19 cellular contexts compared by ENCODE assay signal in the genomic region with DNA sequence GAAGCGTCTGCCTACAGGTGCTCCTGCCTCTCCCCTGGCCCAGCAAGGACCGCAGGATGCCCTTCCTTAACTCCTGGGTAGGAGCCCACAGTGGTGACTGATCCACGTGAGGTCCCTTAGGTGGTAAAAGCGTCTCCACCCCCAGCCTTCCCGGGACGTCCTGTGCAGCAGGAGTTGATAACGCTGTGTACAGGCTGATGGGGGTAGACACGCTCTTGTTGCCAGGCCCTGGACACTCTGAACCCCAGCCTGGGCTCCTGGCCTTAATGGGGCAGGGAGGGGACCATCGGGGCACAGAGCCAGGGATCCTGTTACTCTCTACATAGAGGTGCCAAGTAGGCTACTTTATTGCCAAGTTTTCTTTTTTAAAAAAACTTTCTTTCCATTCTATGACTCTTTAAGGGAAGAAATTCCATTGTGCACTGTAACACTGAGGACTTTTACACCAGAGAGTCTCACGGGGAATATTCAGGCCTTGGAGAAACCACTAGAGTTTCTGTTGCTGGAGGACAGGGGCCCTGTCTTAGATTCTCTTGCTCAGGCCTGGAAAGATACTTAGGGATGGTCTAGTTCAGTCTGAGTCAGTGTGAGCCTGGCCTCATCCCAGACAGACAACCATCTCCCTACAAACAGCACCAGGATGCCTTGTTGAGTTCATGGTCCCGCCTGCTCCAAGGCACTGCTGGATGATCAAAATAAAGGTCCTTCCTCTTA.
DNase-seq lines count a peak whose midpoint lies in the region; TF ChIP-seq lines count a peak whose summit lies in the region.
"Had no signal": no experiment of that assay in that cellular context is flagged by ENCODE, and none has a peak within 500 bp of the region (broad histone marks: within the 10 kb centered on the region; RNA-seq: fewer than 3 reads in every experiment).

No MANE protein-coding gene starts in this region.

- no peak overlapping the region for H2BK120ac ChIP-seq in H9 (ENCODE audit: low read depth, low read length, poor library complexity, severe bottlenecking)

- TF ChIP-seq CTCF in H9 (conservative IDR thresholded peaks at IDR 0.05) (no peak), fibroblast of pulmonary artery (IDR thresholded peaks at IDR 0.05; ENCODE audit: low read length, missing control alignments) (no peak), suprapubic skin (IDR thresholded peaks at IDR 0.05) (no peak)

- no peak overlapping the region for H2BK15ac ChIP-seq in H9 (ENCODE audit: low read depth, low read length)

- no CpG with 5 or more reads among the region's 11 CpGs for WGBS in H9 (ENCODE audit: extremely low coverage, insufficient read length, low lambda C conversion rate)
- WGBS in suprapubic skin = 76% methylated on average over 11 of the region's 11 CpGs

- no peak overlapping the region for H3K4ac ChIP-seq in H9 (ENCODE audit: low read depth, low read length)

- H4K20me1 ChIP-seq in H9 (ENCODE audit: control insufficient read depth, insufficient read depth, insufficient read length) = no peaks in the 10 kb centered on the region

- no peak overlapping the region for H3K27ac ChIP-seq in H9 (ENCODE audit: insufficient read length, low read depth, low read length)
- H3K27ac ChIP-seq in muscle layer of colon (ENCODE audit: low read depth, low read length) = peak overlapping the region; percentile 32
- H3K27ac ChIP-seq in suprapubic skin = no peak overlapping the region
- H3K27ac ChIP-seq: PC-9, upper lobe of left lung had no signal

- peak; percentile 35 for TF ChIP-seq EP300 in suprapubic skin (IDR thresholded peaks at IDR 0.05)

- H3K79me1 ChIP-seq in H9 (ENCODE audit: insufficient read depth, low read depth, low read length, poor library complexity, severe bottlenecking) = no peaks in the 10 kb centered on the region

- peaks cover 4% of the 10 kb centered on the region for H3K27me3 Mint-ChIP-seq in H9 (ENCODE audit: low read depth)

- H3K56ac ChIP-seq in H9 (ENCODE audit: insufficient read length, low read depth, low read length) = no peak overlapping the region

- H3K27ac Mint-ChIP-seq in H9 = no peak overlapping the region
- H3K27ac Mint-ChIP-seq: activated CD8-positive, alpha-beta T cell treated with anti-CD3 and anti-CD28 coated beads, Interleukin-2, amount 10 ng/mL, durations not matched to agents 7 days and 5 days; activated T-helper 2 cell treated with anti-CD3 and anti-CD28 coated beads, Interferon-gamma antibody, Interleukin-2, Interleukin-4, amounts not matched to agents 10 μg/mL and 5 μg/mL and 100 μg/mL, durations not matched to agents 14 hours and 24 hours and 36 hours; CD4-positive, alpha-beta memory T cell had no signal

- H3K9me3 Mint-ChIP-seq in H9 = peaks cover 3 to 5% of the 10 kb centered on the region in 2 experiments; a peak in 3 of 5 replicates
- H3K9me3 Mint-ChIP-seq: activated T-helper 2 cell treated with anti-CD3 and anti-CD28 coated beads, Interferon-gamma antibody, Interleukin-2, Interleukin-4, amounts not matched to agents 10 μg/mL and 5 μg/mL and 100 μg/mL, durations not matched to agents 14 hours and 24 hours and 36 hours; CD4-positive, alpha-beta memory T cell had no signal

- no peak overlapping the region for H2AK5ac ChIP-seq in H9 (ENCODE audit: insufficient read length, low read length)

- H3K36me3 ChIP-seq in muscle layer of colon (ENCODE audit: insufficient read depth, low read length) (no peaks in the 10 kb centered on the region), suprapubic skin (no peaks in the 10 kb centered on the region)
- H3K36me3 ChIP-seq: MG63, upper lobe of left lung had no signal

- H2AFZ ChIP-seq in H9 (ENCODE audit: low read length) = no peak overlapping the region
- H2AFZ ChIP-seq: PC-9 had no signal

- H3K9me3 ChIP-seq in H9 (ENCODE audit: control insufficient read depth, low read depth, low read length) (no peaks in the 10 kb centered on the region), muscle layer of colon (ENCODE audit: low read length) (no peaks in the 10 kb centered on the region), suprapubic skin (no peaks in the 10 kb centered on the region)
- H3K9me3 ChIP-seq: upper lobe of left lung had no signal

- H3K4me1 ChIP-seq in H9 (ENCODE audit: insufficient read depth, low read length) (no peaks in the 10 kb centered on the region), muscle layer of colon (ENCODE audit: insufficient read depth, low read length) (peaks cover 29% of the 10 kb centered on the region), suprapubic skin (peaks cover 13% of the 10 kb centered on the region)

- no peak overlapping the region for H3K4me3 Mint-ChIP-seq in H9
- H3K4me3 Mint-ChIP-seq: activated CD8-positive, alpha-beta T cell treated with anti-CD3 and anti-CD28 coated beads, Interleukin-2, amount 10 ng/mL, durations not matched to agents 7 days and 5 days; CD4-positive, alpha-beta memory T cell had no signal

- no peak overlapping the region for H3K23ac ChIP-seq in H9 (ENCODE audit: insufficient read length, low read depth, low read length)

- H3K79me2 ChIP-seq in H9 (ENCODE audit: insufficient read depth, low read length) = no peaks in the 10 kb centered on the region

- H3K14ac ChIP-seq in H9 (ENCODE audit: insufficient read depth, low read length) = no peak overlapping the region

- peak overlapping the region; percentile 62 for H3K18ac ChIP-seq in H9 (ENCODE audit: insufficient read length, low read depth, low read length)

- no peak overlapping the region for H4K91ac ChIP-seq in H9 (ENCODE audit: insufficient read length, low read depth, low read length)

- H2BK20ac ChIP-seq in H9 (ENCODE audit: low read depth, low read length, poor library complexity, severe bottlenecking) = no peak overlapping the region

- H4K8ac ChIP-seq in H9 (replicated peaks; ENCODE audit: insufficient read length, low read depth, low read length) = no peak overlapping the region

- H4K5ac ChIP-seq in H9 (ENCODE audit: insufficient read length, low read depth, low read length) = no peak overlapping the region

- no peak overlapping the region for H3K4me2 ChIP-seq in H9 (ENCODE audit: insufficient read depth, insufficient read length, low read length)
- H3K4me2 ChIP-seq: PC-9 had no signal

- no peak for TF ChIP-seq POLR2A in suprapubic skin (IDR thresholded peaks at IDR 0.05)

- no peak for DNase-seq in H9
- peak; percentile 45 for DNase-seq in fibroblast of pulmonary artery (ENCODE audit: low read depth)
- no peak for DNase-seq in suprapubic skin (ENCODE audit: low spot score in 2 of 2)
- no peak for DNase-seq in activated naive CD4-positive, alpha-beta T cell treated with Interleukin-2 at 50 U/mL for 16 hours
- no peak for DNase-seq in stimulated activated CD4-positive, alpha-beta T cell treated with anti-CD3 and anti-CD28 coated beads, Interleukin-12 subunit alpha, Interleukin-12 subunit beta, amount 100 ng/mL, for 4 hours
- no peak for DNase-seq in DMS153 treated with DMSO at 0.1 percent for 48 hours (lab: John Stamatoyannopoulos, UW; ENCODE audit: unreplicated experiment)
- no peak for DNase-seq in activated effector memory CD4-positive, alpha-beta T cell treated with Interleukin-2 at 50 U/mL for 16 hours
- DNase-seq: ACHN; activated CD8-positive, alpha-beta T cell treated with anti-CD3 and anti-CD28 coated beads, Interleukin-2, amount 10 ng/mL, durations not matched to agents 7 days and 5 days; CD4-positive, alpha-beta memory T cell; dermis blood vessel endothelial cell; MG63; NCI-H2081 treated with DMSO at 0.1 percent for 48 hours; NCI-H526 treated with DMSO at 0.1 percent for 48 hours; PC-9; upper lobe of left lung had no signal

- H2BK5ac ChIP-seq in H9 (ENCODE audit: insufficient read length, low read length) = no peak overlapping the region

- no peak overlapping the region for H3K4me3 ChIP-seq in fibroblast of pulmonary artery (replicated peaks; ENCODE audit: low read depth, low read length)
- no peak overlapping the region for H3K4me3 ChIP-seq in muscle layer of colon (ENCODE audit: low read depth in 1 of 2, low read length in 2 of 2)
- H3K4me3 ChIP-seq in suprapubic skin = no peak overlapping the region
- H3K4me3 ChIP-seq: GM12878, MG63, PC-9, upper lobe of left lung had no signal

- H3K23me2 ChIP-seq in H9 (ENCODE audit: insufficient read length, low read depth, low read length, poor library complexity, severe bottlenecking) = no peaks in the 10 kb centered on the region

- H3K36me3 Mint-ChIP-seq in H9 (ENCODE audit: insufficient read depth in 1 of 3, low read depth in 3 of 3) = no peaks in the 10 kb centered on the region; a peak in 1 of 7 replicates
- H3K36me3 Mint-ChIP-seq: CD4-positive, alpha-beta memory T cell had no signal

- no peak overlapping the region for H3T11ph ChIP-seq in H9 (ENCODE audit: low read length)

- no peak overlapping the region for H2BK12ac ChIP-seq in H9 (ENCODE audit: insufficient read length, low read depth, low read length)

- no peak overlapping the region for H3K9ac ChIP-seq in H9 (ENCODE audit: extremely low read depth, insufficient read length, low read length)
- H3K9ac ChIP-seq in muscle layer of colon (ENCODE audit: low read length) = peak overlapping the region; percentile 1

- H3K27me3 ChIP-seq in H9 (ENCODE audit: insufficient read depth, low read length) (no peaks in the 10 kb centered on the region), muscle layer of colon (ENCODE audit: control insufficient read depth in 1 of 2, insufficient read depth in 2 of 2, low read length in 2 of 2) (no peaks in the 10 kb centered on the region), suprapubic skin (no peaks in the 10 kb centered on the region)
- H3K27me3 ChIP-seq: MG63, upper lobe of left lung had no signal

- H3K4me1 Mint-ChIP-seq in H9 = peaks cover 24 to 27% of the 10 kb centered on the region in 2 experiments
